20 cellular contexts compared by ENCODE assay signal in genomic region chr14:25518347-25518746, GRCh38.
"Had no signal": no experiment of that assay in that cellular context is flagged by ENCODE, and none has a peak within 500 bp of the region (broad histone marks: within the 10 kb centered on the region; RNA-seq: fewer than 3 reads in every experiment).

No MANE protein-coding gene starts in this region.

- H3K36me3 ChIP-seq: gastroesophageal sphincter, heart right ventricle, lower lobe of right lung, right atrium auricular region, spleen, thoracic aorta, vagina had no signal

- DNase-seq: activated CD4-positive, alpha-beta T cell treated with anti-CD3 and anti-CD28 coated beads, Interleukin-2, amount 50 U/mL, for 1 hour; activated CD4-positive, CD25-positive, alpha-beta regulatory T cell treated with anti-CD3 and anti-CD28 coated beads, Interleukin-2, amount 50 U/mL, for 72 hours; activated CD8-positive, alpha-beta T cell treated with anti-CD3 and anti-CD28 coated beads, Interleukin-2, amount 10 ng/mL, durations not matched to agents 7 days and 5 days; activated gamma-delta T cell treated with Interleukin-2 at 50 U/mL for 16 hours; activated T-cell treated with anti-CD3 and anti-CD28 coated beads, Interleukin-2, amount 50 U/mL, for 1 hour; anterior cingulate cortex; body of pancreas; heart right ventricle; islet precursor cell; left colon; lower lobe of right lung; naive thymus-derived CD4-positive, alpha-beta T cell; spleen; stimulated activated CD4-positive, alpha-beta T cell treated with anti-CD3 and anti-CD28 coated beads, Interleukin-4, amount 100 ng/mL, for 1 hour; stimulated activated naive CD4-positive, alpha-beta T cell had no signal

- H3K4me3 ChIP-seq: body of pancreas, gastroesophageal sphincter, heart right ventricle, lower lobe of right lung, right atrium auricular region, spleen, thoracic aorta, vagina had no signal

- H3K9me3 ChIP-seq: body of pancreas, gastroesophageal sphincter, lower lobe of right lung, right atrium auricular region, thoracic aorta, vagina had no signal

- H3K27me3 ChIP-seq: body of pancreas, gastroesophageal sphincter, heart right ventricle, right atrium auricular region, spleen, vagina had no signal

- H3K27ac ChIP-seq: body of pancreas, epithelial cell of prostate, gastroesophageal sphincter, heart right ventricle, lower lobe of right lung, right atrium auricular region, spleen, thoracic aorta, vagina had no signal

- H3K4me1 ChIP-seq: body of pancreas, gastroesophageal sphincter, heart right ventricle, lower lobe of right lung, right atrium auricular region, spleen, vagina had no signal
